ENCODE assay signal across 24 cellular contexts in the genomic region with DNA sequence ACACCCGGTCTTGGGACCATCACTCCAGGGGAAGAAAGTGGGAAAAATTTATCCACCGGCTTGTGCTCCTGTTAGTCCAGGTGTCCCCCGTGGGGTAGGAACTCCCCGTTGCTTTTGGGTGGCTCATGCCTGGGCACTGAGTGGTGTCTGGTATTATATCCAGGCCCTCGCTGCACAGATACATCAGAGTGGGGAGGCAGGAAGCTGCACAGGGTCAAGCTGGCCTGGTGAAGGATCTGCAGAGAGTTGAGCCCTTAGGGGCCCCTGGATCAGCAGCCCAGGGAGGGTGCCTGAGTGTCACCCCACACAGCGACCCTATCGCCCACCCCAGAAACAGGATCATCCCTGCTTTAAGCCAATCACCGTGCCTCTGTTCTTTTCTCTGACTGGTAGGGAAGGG. TPM values are rescaled to one million over a fixed set of nuclear protein-coding genes. Genes with fewer than 3 reads are reported as not detected.
DNase-seq lines count a peak whose midpoint lies in the region; ATAC-seq and TF ChIP-seq lines count a peak whose summit lies in the region.
"Had no signal": no experiment of that assay in that cellular context is flagged by ENCODE, and none has a peak within 500 bp of the region (broad histone marks: within the 10 kb centered on the region; RNA-seq: fewer than 3 reads in every experiment).

No MANE protein-coding gene starts in this region.

- no peak overlapping the region for H3K56ac ChIP-seq in H9 (ENCODE audit: insufficient read length, low read depth, low read length)

- no peak overlapping the region for H3K18ac ChIP-seq in H9 (ENCODE audit: insufficient read length, low read depth, low read length)

- H3K4me3 Mint-ChIP-seq in activated CD8-positive, alpha-beta memory T cell treated with anti-CD3 and anti-CD28 coated beads, Interleukin-2, amount 10 ng/mL, durations not matched to agents 7 days and 5 days, result no peak overlapping the region
- H3K4me3 Mint-ChIP-seq in H9 (no peak overlapping the region), endodermal cell (no peak overlapping the region)
- H3K4me3 Mint-ChIP-seq: activated CD8-positive, alpha-beta T cell treated with anti-CD3 and anti-CD28 coated beads for 36 hours; naive thymus-derived CD8-positive, alpha-beta T cell had no signal

- no CpG with 5 or more reads among the region's 8 CpGs for WGBS in H9 (ENCODE audit: extremely low coverage, insufficient read length, low lambda C conversion rate)
- 92 to 95% methylated on average over 8 of the region's 8 CpGs for whole genome bisulfite sequencing in endodermal cell (ENCODE audit: insufficient coverage in 1 of 2, insufficient read length in 1 of 2), 2 experiments
- 89% methylated on average over 8 of the region's 8 CpGs for WGBS in smooth muscle cell (ENCODE audit: low lambda C conversion rate)

- H3K4me1 ChIP-seq in H9 (ENCODE audit: insufficient read depth, low read length) (no peaks in the 10 kb centered on the region; the same call in 1 of the 2 replicates), endodermal cell (ENCODE audit: control insufficient read depth, insufficient read depth, low read length) (peaks cover 6% of the 10 kb centered on the region), smooth muscle cell (ENCODE audit: low read depth) (peaks cover 19% of the 10 kb centered on the region)
- H3K4me1 ChIP-seq: body of pancreas, foreskin keratinocyte, suprapubic skin had no signal

- H3K27me3 ChIP-seq in H9 (ENCODE audit: insufficient read depth, low read length), result no peaks in the 10 kb centered on the region
- no peaks in the 10 kb centered on the region for H3K27me3 ChIP-seq in endodermal cell (ENCODE audit: control insufficient read depth, insufficient read depth, low read length, poor library complexity, severe bottlenecking)
- H3K27me3 ChIP-seq in smooth muscle cell (ENCODE audit: low read depth), result no peaks in the 10 kb centered on the region
- H3K27me3 ChIP-seq: body of pancreas had no signal

- H2BK12ac ChIP-seq in H9 (ENCODE audit: insufficient read length, low read depth, low read length), result no peak overlapping the region

- H3K4me2 ChIP-seq in H9 (ENCODE audit: insufficient read depth, insufficient read length, low read length) (no peak overlapping the region), smooth muscle cell (no peak overlapping the region)

- H3K27me3 Mint-ChIP-seq in activated CD8-positive, alpha-beta memory T cell treated with anti-CD3 and anti-CD28 coated beads, Interleukin-2, amount 10 ng/mL, durations not matched to agents 7 days and 5 days, result no peaks in the 10 kb centered on the region
- H3K27me3 Mint-ChIP-seq in H9 (ENCODE audit: low read depth) (peaks cover 5% of the 10 kb centered on the region), endodermal cell (ENCODE audit: insufficient read depth) (no peaks in the 10 kb centered on the region)

- POLR2A ChIA-PET in HEK293T (lab: Yijun Ruan, JAX), result no interaction called here

- no peak overlapping the region for H3K23ac ChIP-seq in H9 (ENCODE audit: insufficient read length, low read depth, low read length)

- no peak overlapping the region for H3K4ac ChIP-seq in H9 (ENCODE audit: low read depth, low read length)

- H2AK5ac ChIP-seq in H9 (ENCODE audit: insufficient read length, low read length), result no peak overlapping the region

- H3K79me2 ChIP-seq in H9 (ENCODE audit: insufficient read depth, low read length), result no peaks in the 10 kb centered on the region
- H3K79me2 ChIP-seq in smooth muscle cell (ENCODE audit: low read depth), result no peaks in the 10 kb centered on the region

- H3K4me1 Mint-ChIP-seq in activated CD8-positive, alpha-beta memory T cell treated with anti-CD3 and anti-CD28 coated beads, Interleukin-2, amount 10 ng/mL, durations not matched to agents 7 days and 5 days, result no peaks in the 10 kb centered on the region
- H3K4me1 Mint-ChIP-seq in H9, result peaks cover 7 to 13% of the 10 kb centered on the region in 2 experiments; a peak in 3 of 4 replicates
- no peaks in the 10 kb centered on the region for H3K4me1 Mint-ChIP-seq in endodermal cell
- H3K4me1 Mint-ChIP-seq: naive thymus-derived CD8-positive, alpha-beta T cell had no signal

- no peak overlapping the region for H4K91ac ChIP-seq in H9 (ENCODE audit: insufficient read length, low read depth, low read length)

- TF ChIP-seq CTCF in H9 (conservative IDR thresholded peaks at IDR 0.05), result no peak
- no peak for TF ChIP-seq CTCF in endodermal cell (conservative IDR thresholded peaks at IDR 0.05)
- TF ChIP-seq CTCF in smooth muscle cell (IDR thresholded peaks at IDR 0.05; ENCODE audit: borderline replicate concordance, insufficient read depth, poor library complexity, severe bottlenecking), result no peak

- H3K79me1 ChIP-seq in H9 (ENCODE audit: insufficient read depth, low read depth, low read length, poor library complexity, severe bottlenecking), result no peaks in the 10 kb centered on the region

- no peak overlapping the region for H3K4me3 ChIP-seq in endodermal cell (ENCODE audit: low read length)
- no peak overlapping the region for H3K4me3 ChIP-seq in smooth muscle cell
- H3K4me3 ChIP-seq: body of pancreas, esophagus squamous epithelium, heart left ventricle, lung, suprapubic skin had no signal

- H3K14ac ChIP-seq in H9 (ENCODE audit: insufficient read depth, low read length), result no peak overlapping the region

- peaks cover 3% of the 10 kb centered on the region for H3K23me2 ChIP-seq in H9 (ENCODE audit: insufficient read length, low read depth, low read length, poor library complexity, severe bottlenecking)

- H3K27ac ChIP-seq in H9 (ENCODE audit: insufficient read length, low read depth, low read length) (no peak overlapping the region), endodermal cell (ENCODE audit: low read depth, low read length) (no peak overlapping the region), smooth muscle cell (ENCODE audit: low read depth) (peak overlapping the region; percentile 68)
- H3K27ac ChIP-seq: body of pancreas, esophagus squamous epithelium, foreskin keratinocyte, heart left ventricle, suprapubic skin had no signal

- no peak overlapping the region for H3T11ph ChIP-seq in H9 (ENCODE audit: low read length)

- ATAC-seq in activated CD8-positive, alpha-beta memory T cell treated with anti-CD3 and anti-CD28 coated beads, Interleukin-2, amount 10 ng/mL, durations not matched to agents 7 days and 5 days, result no peak
- ATAC-seq: activated CD8-positive, alpha-beta T cell treated with anti-CD3 and anti-CD28 coated beads for 36 hours; body of pancreas; foreskin keratinocyte; naive thymus-derived CD8-positive, alpha-beta T cell had no signal

- no peak overlapping the region for H3K27ac Mint-ChIP-seq in activated CD8-positive, alpha-beta memory T cell treated with anti-CD3 and anti-CD28 coated beads, Interleukin-2, amount 10 ng/mL, durations not matched to agents 7 days and 5 days
- H3K27ac Mint-ChIP-seq in H9 (no peak overlapping the region), endodermal cell (no peak overlapping the region)
- H3K27ac Mint-ChIP-seq: activated CD8-positive, alpha-beta T cell treated with anti-CD3 and anti-CD28 coated beads for 36 hours; naive thymus-derived CD8-positive, alpha-beta T cell had no signal

- H3K36me3 ChIP-seq in endodermal cell (ENCODE audit: control insufficient read depth, insufficient read depth, low read length) (no peaks in the 10 kb centered on the region), smooth muscle cell (ENCODE audit: low read depth) (peaks cover 5% of the 10 kb centered on the region)
- H3K36me3 ChIP-seq: esophagus squamous epithelium, heart left ventricle, suprapubic skin had no signal

- peak; percentile 3 for DNase-seq in activated CD8-positive, alpha-beta memory T cell treated with anti-CD3 and anti-CD28 coated beads, Interleukin-2, amount 50 U/mL, for 4 hours
- DNase-seq in activated CD8-positive, alpha-beta memory T cell treated with anti-CD3 and anti-CD28 coated beads, Interleukin-2, amount 10 ng/mL, durations not matched to agents 7 days and 5 days, result no peak
- DNase-seq in H9, result peak; percentile 12
- DNase-seq in endodermal cell, result peak; percentile 24
- DNase-seq in smooth muscle cell (lab: John Stamatoyannopoulos, UW; ENCODE audit: unreplicated experiment), result no peak
- DNase-seq in SKM-1 (lab: John Stamatoyannopoulos, UW; ENCODE audit: unreplicated experiment), result no peak
- DNase-seq in HEK293T (ENCODE audit: extremely low spot score), result no peak
- DNase-seq in NCI-H128 (lab: John Stamatoyannopoulos, UW; ENCODE audit: unreplicated experiment), result no peak
- DNase-seq: activated CD4-positive, CD25-positive, alpha-beta regulatory T cell; activated CD8-positive, alpha-beta T cell treated with anti-CD3 and anti-CD28 coated beads for 36 hours; activated gamma-delta T cell; esophagus squamous epithelium; foreskin keratinocyte; kidney; NCI-H1694 treated with DMSO at 0.1 percent for 48 hours; NCI-H2171; NCI-H510A treated with DMSO at 0.1 percent for 48 hours; RPMI8226; stimulated activated naive CD4-positive, alpha-beta T cell treated with Interleukin-2 at 50 U/mL for 16 hours had no signal

- no peak overlapping the region for H4K8ac ChIP-seq in H9 (replicated peaks; ENCODE audit: insufficient read length, low read depth, low read length)

- no peak overlapping the region for H2BK120ac ChIP-seq in H9 (ENCODE audit: low read depth, low read length, poor library complexity, severe bottlenecking)

- H3K36me3 Mint-ChIP-seq in activated CD8-positive, alpha-beta memory T cell treated with anti-CD3 and anti-CD28 coated beads, Interleukin-2, amount 10 ng/mL, durations not matched to agents 7 days and 5 days, result no peaks in the 10 kb centered on the region
- H3K36me3 Mint-ChIP-seq in H9 (ENCODE audit: insufficient read depth in 1 of 3, low read depth in 3 of 3) (peaks cover 3 to 8% (median 6%) of the 10 kb centered on the region in 3 experiments; a peak in 6 of 7 replicates), endodermal cell (ENCODE audit: low read depth) (no peaks in the 10 kb centered on the region)

- no peak overlapping the region for H2BK5ac ChIP-seq in H9 (ENCODE audit: insufficient read length, low read length)

- CTCF ChIA-PET in activated CD8-positive, alpha-beta memory T cell treated with anti-CD3 and anti-CD28 coated beads, Interleukin-2, amount 10 ng/mL, durations not matched to agents 7 days and 5 days (lab: Charles Lee), result no interaction called here
- CTCF ChIA-PET in HEK293T (lab: Yijun Ruan, JAX), result no interaction called here

- peaks cover 2% of the 10 kb centered on the region for H3K9me3 Mint-ChIP-seq in activated CD8-positive, alpha-beta memory T cell treated with anti-CD3 and anti-CD28 coated beads, Interleukin-2, amount 10 ng/mL, durations not matched to agents 7 days and 5 days (ENCODE audit: low read depth)
- H3K9me3 Mint-ChIP-seq in H9, result peaks cover 34% of the 10 kb centered on the region in 2 experiments
- H3K9me3 Mint-ChIP-seq in endodermal cell, result peaks cover 25% of the 10 kb centered on the region

- no peak overlapping the region for H2BK20ac ChIP-seq in H9 (ENCODE audit: low read depth, low read length, poor library complexity, severe bottlenecking)

- no peak overlapping the region for H2BK15ac ChIP-seq in H9 (ENCODE audit: low read depth, low read length)

- H2AFZ ChIP-seq in H9 (ENCODE audit: low read length) (no peak overlapping the region), smooth muscle cell (ENCODE audit: low read depth) (no peak overlapping the region)

- H3F3A ChIP-seq in smooth muscle cell (ENCODE audit: low read depth), result peaks cover 12% of the 10 kb centered on the region

- H3K9me3 ChIP-seq in H9 (ENCODE audit: control insufficient read depth, low read depth, low read length) (no peaks in the 10 kb centered on the region), endodermal cell (ENCODE audit: control insufficient read depth, low read length) (peaks cover 25% of the 10 kb centered on the region), smooth muscle cell (replicated peaks; ENCODE audit: low read depth) (peaks cover 5% of the 10 kb centered on the region)
- H3K9me3 ChIP-seq: body of pancreas had no signal

- H4K5ac ChIP-seq in H9 (ENCODE audit: insufficient read length, low read depth, low read length), result no peak overlapping the region

- H4K20me1 ChIP-seq in H9 (ENCODE audit: control insufficient read depth, insufficient read depth, insufficient read length), result no peaks in the 10 kb centered on the region
- no peaks in the 10 kb centered on the region for H4K20me1 ChIP-seq in smooth muscle cell (ENCODE audit: low read depth)

- H3K9ac ChIP-seq in H9 (ENCODE audit: extremely low read depth, insufficient read length, low read length) (no peak overlapping the region), endodermal cell (ENCODE audit: extremely low read depth, low read length, poor library complexity, severe bottlenecking) (no peak overlapping the region), smooth muscle cell (ENCODE audit: low read depth) (no peak overlapping the region)

RNA-seq across cellular contexts. Expression of a gene that starts 24.4 kb away (rescaled TPM):
- total RNA-seq in activated CD8-positive, alpha-beta memory T cell treated with anti-CD3 and anti-CD28 coated beads, Interleukin-2, amount 10 ng/mL, durations not matched to agents 7 days and 5 days, result under 1 TPM; 0.09 to 0.16 TPM
- total RNA-seq in H9 (2021) (8.6 and 9.5 TPM in 2 replicates), endodermal cell (10 to 100 TPM; 65.3 to 76.6 TPM), smooth muscle cell (1,084 and 1,167 TPM in 2 replicates)
- 47.5 TPM for polyA plus RNA-seq in endodermal cell (2013, experiment 1 of 2)
- polyA plus RNA-seq in endodermal cell (2013, experiment 2 of 2), result 53.7 TPM
- 1,100 and 1,443 TPM in 2 replicates for polyA plus RNA-seq in smooth muscle cell
- polyA plus RNA-seq: naive thymus-derived CD8-positive, alpha-beta T cell had no signal

Comparison
In these comparisons a context has a peak if more than half of its experiments do, and no peak if none do; other contexts are left out.
1. DNase-seq: peak in activated CD8-positive, alpha-beta memory T cell treated with anti-CD3 and anti-CD28 coated beads, Interleukin-2, amount 50 U/mL, for 4 hours (single experiment), H9 (single experiment) and endodermal cell (single experiment); none in activated CD8-positive, alpha-beta memory T cell treated with anti-CD3 and anti-CD28 coated beads, Interleukin-2, amount 10 ng/mL, durations not matched to agents 7 days and 5 days (single experiment), smooth muscle cell (single experiment), SKM-1 (single experiment), HEK293T (single experiment) and NCI-H128 (single experiment).
2. RNA of a gene that starts 24.4 kb away (total RNA-seq): 1,084 to 1,167 TPM in smooth muscle cell; 65.3 to 76.6 TPM in endodermal cell, 8.6 to 9.5 TPM in H9 and 0.09 to 0.16 TPM in activated CD8-positive, alpha-beta memory T cell treated with anti-CD3 and anti-CD28 coated beads, Interleukin-2, amount 10 ng/mL, durations not matched to agents 7 days and 5 days; every median in the first group is over 10 times any median in the second.